ENCODE assay signal across 16 cellular contexts in the genomic region with DNA sequence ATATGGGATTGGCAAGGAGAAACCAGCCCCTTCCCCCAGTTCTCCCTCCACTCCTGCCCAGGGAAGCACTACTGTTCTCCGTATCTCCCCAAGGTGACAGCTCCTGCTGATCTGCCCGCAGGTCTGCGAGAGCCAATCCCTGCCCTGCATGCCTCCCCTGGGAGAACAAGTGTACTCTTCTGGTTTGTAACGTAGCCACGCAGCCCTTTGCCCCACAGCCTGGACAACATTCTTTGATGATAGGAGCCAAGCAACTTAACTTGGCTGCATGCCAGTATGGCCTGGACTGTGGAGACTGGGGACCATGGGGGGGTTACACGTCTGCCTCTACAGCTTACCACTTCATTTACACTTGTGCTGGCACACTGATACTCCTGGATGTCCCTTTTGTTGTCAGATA. TPM values are rescaled to one million over a fixed set of nuclear protein-coding genes. Genes with fewer than 3 reads are reported as not detected.
DNase-seq lines count a peak whose midpoint lies in the region; ATAC-seq and TF ChIP-seq lines count a peak whose summit lies in the region.
"Had no signal": no experiment of that assay in that cellular context is flagged by ENCODE, and none has a peak within 500 bp of the region (broad histone marks: within the 10 kb centered on the region; RNA-seq: fewer than 3 reads in every experiment).

No MANE protein-coding gene starts in this region.

- peaks cover 0 to 13% (median 12%) of the 10 kb centered on the region in 3 donors for H3K36me3 ChIP-seq in tibial artery
- H3K36me3 ChIP-seq: HAP-1 had no signal

- H3K4me1 Mint-ChIP-seq in activated naive CD8-positive, alpha-beta T cell (ENCODE audit: low read depth) = peaks cover 22% of the 10 kb centered on the region
- peaks cover 14% of the 10 kb centered on the region for H3K4me1 Mint-ChIP-seq in activated naive CD8-positive, alpha-beta T cell treated with anti-CD3 and anti-CD28 coated beads, Interleukin-2, amount 50 U/mL, for 24 hours
- peaks cover 12% of the 10 kb centered on the region for H3K4me1 Mint-ChIP-seq in endothelial cell (ENCODE audit: unreplicated experiment)
- H3K4me1 Mint-ChIP-seq in mesothelial cell of epicardium = peaks cover 11% of the 10 kb centered on the region
- peaks cover 11% of the 10 kb centered on the region for H3K4me1 Mint-ChIP-seq in activated T-helper 17 cell treated with anti-CD3 and anti-CD28 coated beads, Interleukin-2, amount 50 U/mL, for 72 hours

- no peaks in the 10 kb centered on the region for H3K9me3 Mint-ChIP-seq in activated naive CD8-positive, alpha-beta T cell (ENCODE audit: low read depth)
- H3K9me3 Mint-ChIP-seq in activated naive CD8-positive, alpha-beta T cell treated with anti-CD3 and anti-CD28 coated beads, Interleukin-2, amount 50 U/mL, for 24 hours = no peaks in the 10 kb centered on the region
- H3K9me3 Mint-ChIP-seq in endothelial cell (ENCODE audit: unreplicated experiment) (no peaks in the 10 kb centered on the region), mesothelial cell of epicardium (no peaks in the 10 kb centered on the region)
- no peaks in the 10 kb centered on the region for H3K9me3 Mint-ChIP-seq in activated T-helper 17 cell treated with anti-CD3 and anti-CD28 coated beads, Interleukin-2, amount 50 U/mL, for 72 hours

- H3K27ac Mint-ChIP-seq in activated naive CD8-positive, alpha-beta T cell = no peak overlapping the region
- no peak overlapping the region for H3K27ac Mint-ChIP-seq in activated naive CD8-positive, alpha-beta T cell treated with anti-CD3 and anti-CD28 coated beads, Interleukin-2, amount 50 U/mL, for 24 hours
- no peak overlapping the region for H3K27ac Mint-ChIP-seq in endothelial cell (ENCODE audit: unreplicated experiment)
- H3K27ac Mint-ChIP-seq in mesothelial cell of epicardium = no peak overlapping the region
- H3K27ac Mint-ChIP-seq in activated T-helper 17 cell treated with anti-CD3 and anti-CD28 coated beads, Interleukin-2, amount 50 U/mL, for 72 hours = no peak overlapping the region

- peak overlapping the region; percentile 40 to 97 for H3K27ac ChIP-seq in tibial artery

- H3K4me3 ChIP-seq in tibial artery = peak overlapping the region in 1 of 2 donors; percentile 16
- H3K4me3 ChIP-seq: GM12878, HAP-1 had no signal

- no peaks in the 10 kb centered on the region for H3K36me3 Mint-ChIP-seq in activated naive CD8-positive, alpha-beta T cell
- H3K36me3 Mint-ChIP-seq in activated naive CD8-positive, alpha-beta T cell treated with anti-CD3 and anti-CD28 coated beads, Interleukin-2, amount 50 U/mL, for 24 hours (ENCODE audit: low read depth) = no peaks in the 10 kb centered on the region
- H3K36me3 Mint-ChIP-seq in endothelial cell (ENCODE audit: low read depth, unreplicated experiment) (peaks cover 8% of the 10 kb centered on the region), mesothelial cell of epicardium (peaks cover 8% of the 10 kb centered on the region)
- H3K36me3 Mint-ChIP-seq in activated T-helper 17 cell treated with anti-CD3 and anti-CD28 coated beads, Interleukin-2, amount 50 U/mL, for 72 hours (ENCODE audit: low read depth) = no peaks in the 10 kb centered on the region

- no peak for DNase-seq in activated naive CD8-positive, alpha-beta T cell treated with anti-CD3 and anti-CD28 coated beads, Interleukin-2, amount 50 U/mL, for 24 hours
- DNase-seq in endothelial cell (ENCODE audit: low spot score) (no peak), mesothelial cell of epicardium (ENCODE audit: low spot score in 2 of 2, unreplicated experiment in 2 of 2) (no peak), tibial artery (no peak), NK-92 (lab: John Stamatoyannopoulos, UW; ENCODE audit: unreplicated experiment) (no peak)
- DNase-seq in activated CD4-positive, alpha-beta T cell treated with anti-CD3 and anti-CD28 coated beads for 48 hours = no peak
- DNase-seq: ACHN, DND-41, hippocampal formation, NCI-H2081 had no signal

- H3K9me3 ChIP-seq in tibial artery = no peaks in the 10 kb centered on the region
- H3K9me3 ChIP-seq: HAP-1 had no signal

- no peak for ATAC-seq in activated naive CD8-positive, alpha-beta T cell treated with anti-CD3 and anti-CD28 coated beads, Interleukin-2, amount 50 U/mL, for 24 hours
- no peak for ATAC-seq in activated T-helper 17 cell treated with anti-CD3 and anti-CD28 coated beads, Interleukin-2, amount 50 U/mL, for 72 hours (replicated peaks)
- ATAC-seq: GM12878 had no signal

- H3K4me3 Mint-ChIP-seq in activated naive CD8-positive, alpha-beta T cell = peak overlapping the region; percentile 48
- no peak overlapping the region for H3K4me3 Mint-ChIP-seq in activated naive CD8-positive, alpha-beta T cell treated with anti-CD3 and anti-CD28 coated beads, Interleukin-2, amount 50 U/mL, for 24 hours
- peak overlapping the region; percentile 29 for H3K4me3 Mint-ChIP-seq in endothelial cell (ENCODE audit: unreplicated experiment)
- peak overlapping the region; percentile 52 for H3K4me3 Mint-ChIP-seq in mesothelial cell of epicardium
- H3K4me3 Mint-ChIP-seq in activated T-helper 17 cell treated with anti-CD3 and anti-CD28 coated beads, Interleukin-2, amount 50 U/mL, for 72 hours = no peak overlapping the region

- H3K4me1 ChIP-seq in tibial artery = peaks cover 0 to 38% (median 24%) of the 10 kb centered on the region in 4 donors

- H3K27me3 Mint-ChIP-seq in activated naive CD8-positive, alpha-beta T cell = peaks cover 5% of the 10 kb centered on the region
- peaks cover 23% of the 10 kb centered on the region for H3K27me3 Mint-ChIP-seq in activated naive CD8-positive, alpha-beta T cell treated with anti-CD3 and anti-CD28 coated beads, Interleukin-2, amount 50 U/mL, for 24 hours
- H3K27me3 Mint-ChIP-seq in endothelial cell (ENCODE audit: unreplicated experiment) (peaks cover 6% of the 10 kb centered on the region), mesothelial cell of epicardium (ENCODE audit: low read depth) (no peaks in the 10 kb centered on the region)
- H3K27me3 Mint-ChIP-seq in activated T-helper 17 cell treated with anti-CD3 and anti-CD28 coated beads, Interleukin-2, amount 50 U/mL, for 72 hours = peaks cover 4% of the 10 kb centered on the region

- TF ChIP-seq CTCF in endothelial cell (IDR thresholded peaks at IDR 0.05; ENCODE audit: unreplicated experiment) = no peak
- no peak for TF ChIP-seq CTCF in mesothelial cell of epicardium (IDR thresholded peaks at IDR 0.05; ENCODE audit: unreplicated experiment)
- no peak for TF ChIP-seq CTCF in tibial artery (IDR thresholded peaks at IDR 0.05)

- H3K27me3 ChIP-seq in tibial artery = no peaks in the 10 kb centered on the region

- intact Hi-C loops in tibial artery (cut with DNase I; ENCODE audit: low total_unique reads) = loop anchor here (5.0 kb wide), 2 partner anchors 316 to 1554 kb away; a partner anchor contains a TSS

RNA-seq across cellular contexts. Expression of a gene that starts 2.0 kb away (rescaled TPM):
- total RNA-seq in endothelial cell (ENCODE audit: unreplicated experiment) (1.8 TPM), mesothelial cell of epicardium (1.7 to 2.2 TPM (median 2.0 TPM) in 3 replicates)
- 1 to 10 TPM; 1.0 to 1.8 TPM for total RNA-seq in activated T-helper 17 cell treated with anti-CD3 and anti-CD28 coated beads, Interleukin-2, amount 50 U/mL, for 72 hours
- total RNA-seq: GM12878, OCI-LY7 had no signal

RNA-seq across cellular contexts. Expression of a gene that starts 57.0 kb away (rescaled TPM):
- total RNA-seq in endothelial cell (ENCODE audit: unreplicated experiment) (1.1 TPM), mesothelial cell of epicardium (1.2 to 2.6 TPM (median 2.3 TPM) in 3 replicates)
- total RNA-seq in activated T-helper 17 cell treated with anti-CD3 and anti-CD28 coated beads, Interleukin-2, amount 50 U/mL, for 72 hours = not detected
- total RNA-seq: GM12878; OCI-LY7; T-helper 2 cell treated with Interferon-gamma antibody and Interleukin-4, amounts not matched to agents 100 ng/mL and 5 ng/mL, for 36 hours had no signal

Comparison
In these comparisons a context has a peak if more than half of its experiments do, and no peak if none do; other contexts are left out.
1. H3K4me3 Mint-ChIP-seq: peak in activated naive CD8-positive, alpha-beta T cell (single experiment), endothelial cell (single experiment) and mesothelial cell of epicardium (single experiment); none in activated naive CD8-positive, alpha-beta T cell treated with anti-CD3 and anti-CD28 coated beads, Interleukin-2, amount 50 U/mL, for 24 hours (single experiment) and activated T-helper 17 cell treated with anti-CD3 and anti-CD28 coated beads, Interleukin-2, amount 50 U/mL, for 72 hours (single experiment).